In the genomic region with DNA sequence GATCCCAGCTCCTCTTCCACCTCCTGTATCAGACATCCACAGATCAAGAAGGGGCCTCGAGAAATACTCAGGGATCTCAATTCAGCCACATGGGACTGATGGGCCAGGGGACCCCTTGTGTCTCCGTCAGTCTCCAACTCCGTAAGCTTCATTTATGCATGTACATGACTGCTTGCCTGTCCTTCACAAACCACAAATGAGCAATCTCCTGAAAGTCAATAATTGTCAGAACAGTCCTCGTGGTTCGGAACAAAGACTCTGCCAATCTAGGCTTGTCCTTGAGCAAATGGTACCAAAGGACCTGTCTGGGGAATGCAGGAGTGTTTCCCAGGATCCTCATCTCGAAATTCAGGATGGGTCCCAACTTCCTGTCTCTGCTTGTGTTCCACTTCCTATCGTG, we compare ENCODE assay signal across 20 cellular contexts. TPM values are rescaled to one million over a fixed set of nuclear protein-coding genes. Genes with fewer than 3 reads are reported as not detected.
DNase-seq lines count a peak whose midpoint lies in the region; ATAC-seq, FAIRE-seq and TF ChIP-seq lines count a peak whose summit lies in the region.
"Had no signal": no experiment of that assay in that cellular context is flagged by ENCODE, and none has a peak within 500 bp of the region (broad histone marks: within the 10 kb centered on the region; RNA-seq: fewer than 3 reads in every experiment).

No MANE protein-coding gene starts in this region.

- dilution Hi-C loops in IMR-90 (cut with HindIII; ENCODE audit: low sequenced_read_pairs, unreplicated experiment) = no loop called here

- H4K20me1 ChIP-seq in IMR-90 (ENCODE audit: insufficient read depth, low read length) = peaks cover 4% of the 10 kb centered on the region; the same call in 1 of the 2 replicates

- no peak for TF ChIP-seq RAD21 in IMR-90 (IDR thresholded peaks at IDR 0.05; ENCODE audit: low read length)

- DNase-seq in GM12891 (ENCODE audit: insufficient read length, low spot score) (no peak), IMR-90 (no peak), kidney epithelial cell (ENCODE audit: low read depth) (peak; percentile 18), amniotic stem cell (lab: John Stamatoyannopoulos, UW) (no peak), sigmoid colon (no peak), NCI-H1694 (lab: John Stamatoyannopoulos, UW) (no peak)
- DNase-seq in naive thymus-derived CD4-positive, alpha-beta T cell = no peak
- DNase-seq: activated CD4-positive, alpha-beta T cell treated with anti-CD3 and anti-CD28 coated beads for 4 hours; activated naive CD8-positive, alpha-beta T cell treated with anti-CD3 and anti-CD28 coated beads for 36 hours; HFFc6; NCI-H1105; NCI-H69; stimulated activated CD4-positive, alpha-beta T cell treated with anti-CD3 and anti-CD28 coated beads, Interleukin-1b, Interleukin-23, amount 100 ng/mL, for 48 hours; stimulated activated naive CD4-positive, alpha-beta T cell treated with Interleukin-2 at 50 U/mL for 16 hours; tibial artery had no signal

- FAIRE-seq in GM12891 (lab: Jason Lieb, UNC) = no peak
- FAIRE-seq: frontal cortex, HTR-8/SVneo had no signal

- H2AFZ ChIP-seq in IMR-90 (replicated peaks; ENCODE audit: low read length, poor library complexity) = peak overlapping the region; percentile 9

- H2BK15ac ChIP-seq in IMR-90 (ENCODE audit: low read depth, low read length) = no peak overlapping the region

- peak overlapping the region; percentile 50 for H2AK9ac ChIP-seq in IMR-90 (replicated peaks; ENCODE audit: low read depth, low read length, poor library complexity)

- no peaks in the 10 kb centered on the region for H3K9me3 Mint-ChIP-seq in naive thymus-derived CD4-positive, alpha-beta T cell
- H3K9me3 Mint-ChIP-seq: activated naive CD8-positive, alpha-beta T cell treated with anti-CD3 and anti-CD28 coated beads for 36 hours; HFFc6; mesothelial cell of epicardium; natural killer cell treated with Interleukin-12 subunit alpha and Interleukin-12 subunit beta and Interleukin-15 and Interleukin-18, amount 100 ng/mL, for 72 hours had no signal

- H3K9me1 ChIP-seq in IMR-90 (ENCODE audit: insufficient read depth, low read length) = peaks cover 12% of the 10 kb centered on the region; the same call in 1 of the 2 replicates

- no peak overlapping the region for H3K9ac ChIP-seq in IMR-90 (ENCODE audit: low read depth, low read length)

- no peak overlapping the region for H4K5ac ChIP-seq in IMR-90 (ENCODE audit: low read depth, low read length)

- 100% methylated on average over 3 of the region's 7 CpGs; no CpG with 5 or more reads in 1 of the 2 experiments for WGBS in IMR-90 (ENCODE audit: extremely low coverage in 2 of 2, insufficient read length in 1 of 2), 2 experiments
- 79 to 89% methylated on average over 7 of the region's 7 CpGs for WGBS in sigmoid colon, 2 donors

- H3K27me3 ChIP-seq in IMR-90 (ENCODE audit: control insufficient read depth, insufficient read depth, low read length) (0 out of 2 replicates have a peak, but pooled peaks cover 1% of the 10 kb centered on the region), kidney epithelial cell (ENCODE audit: control insufficient read depth, insufficient read depth, low read length) (no peaks in the 10 kb centered on the region), sigmoid colon (no peaks in the 10 kb centered on the region)
- no peaks in the 10 kb centered on the region for H3K27me3 ChIP-seq in naive thymus-derived CD4-positive, alpha-beta T cell (ENCODE audit: control insufficient read depth in 2 of 2, insufficient read depth in 2 of 2, low read length in 2 of 2)
- H3K27me3 ChIP-seq: tibial artery had no signal

- H3K9me3 ChIP-seq in IMR-90 (ENCODE audit: control insufficient read depth, insufficient read depth, low read length) = no peaks in the 10 kb centered on the region; the same call in 1 of the 2 replicates
- H3K9me3 ChIP-seq in naive thymus-derived CD4-positive, alpha-beta T cell (ENCODE audit: control insufficient read depth in 2 of 3, low read length in 3 of 3) = no peaks in the 10 kb centered on the region
- no peaks in the 10 kb centered on the region for H3K9me3 ChIP-seq in sigmoid colon
- H3K9me3 ChIP-seq: tibial artery had no signal

- no TSS peak for BruUV-seq in IMR-90 (replicated peaks; lab: Mats Ljungman, UMichigan)

- H3K79me1 ChIP-seq in IMR-90 (ENCODE audit: low read depth in 1 of 2, low read length in 2 of 2) = no peaks in the 10 kb centered on the region

- TF ChIP-seq CTCF in IMR-90 (conservative IDR thresholded peaks at IDR 0.05; ENCODE audit: low read depth, low read length) = no peak
- no peak for TF ChIP-seq CTCF in kidney epithelial cell (IDR thresholded peaks at IDR 0.05; ENCODE audit: insufficient read depth, low read length, poor library complexity, severe bottlenecking)
- no peak for TF ChIP-seq CTCF in sigmoid colon (IDR thresholded peaks at IDR 0.05)

- H3K4me3 ChIP-seq in IMR-90 (ENCODE audit: insufficient read depth, low read depth, low read length) (no peak overlapping the region), kidney epithelial cell (ENCODE audit: low read depth, low read length) (no peak overlapping the region), sigmoid colon (no peak overlapping the region)
- no peak overlapping the region for H3K4me3 ChIP-seq in naive thymus-derived CD4-positive, alpha-beta T cell (ENCODE audit: low read length)
- H3K4me3 ChIP-seq: tibial artery had no signal

- no peak overlapping the region for H3K4me3 Mint-ChIP-seq in naive thymus-derived CD4-positive, alpha-beta T cell
- H3K4me3 Mint-ChIP-seq: activated naive CD8-positive, alpha-beta T cell treated with anti-CD3 and anti-CD28 coated beads for 36 hours; HFFc6; mesothelial cell of epicardium; natural killer cell treated with Interleukin-12 subunit alpha and Interleukin-12 subunit beta and Interleukin-15 and Interleukin-18, amount 100 ng/mL, for 72 hours had no signal

- no peak overlapping the region for H3K18ac ChIP-seq in IMR-90 (ENCODE audit: low read depth, low read length)

- H3K4ac ChIP-seq in IMR-90 (ENCODE audit: low read depth, low read length) = no peak overlapping the region; the same call in 1 of the 2 replicates

- no peaks in the 10 kb centered on the region for H3K36me3 Mint-ChIP-seq in naive thymus-derived CD4-positive, alpha-beta T cell
- H3K36me3 Mint-ChIP-seq: natural killer cell treated with Interleukin-12 subunit alpha and Interleukin-12 subunit beta and Interleukin-15 and Interleukin-18, amount 100 ng/mL, for 72 hours had no signal

- TF ChIP-seq POLR2A in GM12891 (IDR thresholded peaks at IDR 0.05; ENCODE audit: low read depth, low read length) = no peak
- no peak for TF ChIP-seq POLR2A in IMR-90 (IDR thresholded peaks at IDR 0.05; ENCODE audit: low read depth, low read length)
- TF ChIP-seq POLR2A in sigmoid colon (IDR thresholded peaks at IDR 0.05) = no peak

- peaks cover 20% of the 10 kb centered on the region for H3K4me1 ChIP-seq in IMR-90 (ENCODE audit: control insufficient read depth, insufficient read depth, low read length)
- H3K4me1 ChIP-seq in naive thymus-derived CD4-positive, alpha-beta T cell (ENCODE audit: control insufficient read depth in 2 of 2, insufficient read depth in 2 of 2, low read length in 2 of 2) = no peaks in the 10 kb centered on the region
- peaks cover 0 to 2% (median under 1%) of the 10 kb centered on the region in 4 donors for H3K4me1 ChIP-seq in sigmoid colon

- CTCF ChIA-PET in IMR-90 (lab: Yijun Ruan, JAX) = no interaction called here
- CTCF ChIA-PET in naive thymus-derived CD4-positive, alpha-beta T cell (lab: Charles Lee) = no interaction called here

- peaks cover 0 to 12% (median 0%) of the 10 kb centered on the region in 7 donors for H3K4me1 Mint-ChIP-seq in naive thymus-derived CD4-positive, alpha-beta T cell
- H3K4me1 Mint-ChIP-seq: activated naive CD8-positive, alpha-beta T cell treated with anti-CD3 and anti-CD28 coated beads for 36 hours had no signal

- H2BK5ac ChIP-seq in IMR-90 (ENCODE audit: low read depth, low read length, poor library complexity, severe bottlenecking) = no peak overlapping the region

- ATAC-seq in GM21528 (IDR thresholded peaks at IDR 0.05; ENCODE audit: low FRiP score, unreplicated experiment) = peak; percentile 6
- no peak for ATAC-seq in IMR-90 (ENCODE audit: low read depth)
- no peak for ATAC-seq in naive thymus-derived CD4-positive, alpha-beta T cell
- ATAC-seq: natural killer cell treated with Interleukin-12 subunit alpha and Interleukin-12 subunit beta and Interleukin-15 and Interleukin-18, amount 100 ng/mL, for 72 hours had no signal

- H4K91ac ChIP-seq in IMR-90 (ENCODE audit: insufficient read depth, low read depth, low read length) = no peak overlapping the region

- no peak for TF ChIP-seq EP300 in sigmoid colon (IDR thresholded peaks at IDR 0.05)

- intact Hi-C loops in IMR-90 (cut with micrococcal nuclease) = loop anchor here (10.0 kb wide), 1 partner anchor 267 kb away; no protein-coding TSS in a partner anchor
- intact Hi-C loops in naive thymus-derived CD4-positive, alpha-beta T cell (cut with micrococcal nuclease) = no loop called here
- intact Hi-C loops in sigmoid colon (cut with DNase I) = no loop called here

- H3K56ac ChIP-seq in IMR-90 (ENCODE audit: extremely low read depth, insufficient read depth, low read length) = no peak overlapping the region

- H3K36me3 ChIP-seq in IMR-90 (ENCODE audit: control insufficient read depth, insufficient read depth, low read length) (no peaks in the 10 kb centered on the region), kidney epithelial cell (ENCODE audit: control insufficient read depth, insufficient read depth, low read length) (no peaks in the 10 kb centered on the region), sigmoid colon (no peaks in the 10 kb centered on the region)
- no peaks in the 10 kb centered on the region for H3K36me3 ChIP-seq in naive thymus-derived CD4-positive, alpha-beta T cell (ENCODE audit: control insufficient read depth in 2 of 3, insufficient read depth in 3 of 3, low read length in 3 of 3)

- H3K23ac ChIP-seq in IMR-90 (ENCODE audit: low read depth, low read length) = no peak overlapping the region

- H2BK120ac ChIP-seq in IMR-90 (ENCODE audit: low read depth, low read length) = no peak overlapping the region; the same call in 1 of the 2 replicates

- H3K14ac ChIP-seq in IMR-90 (replicated peaks; ENCODE audit: low read depth, low read length) = no peak overlapping the region

- no peak overlapping the region for H3K4me2 ChIP-seq in IMR-90 (ENCODE audit: low read depth, low read length)

- peaks cover 0 to 39% (median 0%) of the 10 kb centered on the region in 5 donors for H3K27me3 Mint-ChIP-seq in naive thymus-derived CD4-positive, alpha-beta T cell
- H3K27me3 Mint-ChIP-seq: activated naive CD8-positive, alpha-beta T cell treated with anti-CD3 and anti-CD28 coated beads for 36 hours had no signal

- no peak overlapping the region for H2AK5ac ChIP-seq in IMR-90 (ENCODE audit: low read depth, low read length)

- H3K27ac ChIP-seq in IMR-90 (ENCODE audit: insufficient read depth, low read length) (no peak overlapping the region), sigmoid colon (no peak overlapping the region)
- H3K27ac ChIP-seq in naive thymus-derived CD4-positive, alpha-beta T cell (ENCODE audit: low read depth, low read length) = no peak overlapping the region
- H3K27ac ChIP-seq: tibial artery had no signal

- H3K27ac Mint-ChIP-seq in naive thymus-derived CD4-positive, alpha-beta T cell = no peak overlapping the region
- H3K27ac Mint-ChIP-seq: activated naive CD8-positive, alpha-beta T cell treated with anti-CD3 and anti-CD28 coated beads for 36 hours; HFFc6; mesothelial cell of epicardium; natural killer cell treated with Interleukin-12 subunit alpha and Interleukin-12 subunit beta and Interleukin-15 and Interleukin-18, amount 100 ng/mL, for 72 hours had no signal

- H2BK20ac ChIP-seq in IMR-90 (ENCODE audit: low read depth, low read length) = peak overlapping the region; percentile 54; the same call in 1 of the 2 replicates

- in situ Hi-C loops in IMR-90 (cut with MboI; ENCODE audit: low sequenced_read_pairs) = no loop called here

- H4K8ac ChIP-seq in IMR-90 (ENCODE audit: low read depth in 2 of 2, low read length in 2 of 2) = no peak overlapping the region; a peak in 1 of 4 replicates

- POLR2A ChIA-PET in IMR-90 (lab: Charles Lee; ENCODE audit: unreplicated experiment) = no interaction called here
- POLR2A ChIA-PET in naive thymus-derived CD4-positive, alpha-beta T cell (lab: Charles Lee) = no interaction called here

RNA-seq across cellular contexts. Expression of gene SLC12A8, which starts 20.8 kb away (rescaled TPM):
- polyA plus RNA-seq in GM12891 (2012; ENCODE audit: low read depth, missing spikeins) = 76.4 TPM
- total RNA-seq in IMR-90 (2012; rRNA removed) = 1.9 and 2.2 TPM in 2 replicates
- 3.5 and 4.3 TPM in 2 replicates for polyA plus RNA-seq in IMR-90 (2012; rRNA removed)
- 3.6 and 5.2 TPM in 2 replicates for polyA plus RNA-seq in IMR-90 (2012; cell fraction: cytosol; rRNA removed)
- polyA plus RNA-seq in IMR-90 (2012; cell fraction: nucleus; rRNA removed; ENCODE audit: low replicate concordance) = 10.1 and 12.4 TPM in 2 replicates
- 13.6 and 16.6 TPM in 2 replicates for total RNA-seq in kidney epithelial cell
- 1 to 10 TPM in 1 of 5 experiments, under 1 TPM in 4; 0.16 to 1.1 (median 0.83) TPM for total RNA-seq in naive thymus-derived CD4-positive, alpha-beta T cell
- polyA plus RNA-seq in naive thymus-derived CD4-positive, alpha-beta T cell = under 1 TPM in 1 of 2 donors, not detected in 1; 0.12 TPM
- total RNA-seq in sigmoid colon = under 1 TPM in 1 of 4 donors, not detected in 3; 0.33 TPM
- polyA plus RNA-seq in sigmoid colon = 1 to 10 TPM; 1.6 to 6.3 (median 1.8) TPM
